In the genomic region with DNA sequence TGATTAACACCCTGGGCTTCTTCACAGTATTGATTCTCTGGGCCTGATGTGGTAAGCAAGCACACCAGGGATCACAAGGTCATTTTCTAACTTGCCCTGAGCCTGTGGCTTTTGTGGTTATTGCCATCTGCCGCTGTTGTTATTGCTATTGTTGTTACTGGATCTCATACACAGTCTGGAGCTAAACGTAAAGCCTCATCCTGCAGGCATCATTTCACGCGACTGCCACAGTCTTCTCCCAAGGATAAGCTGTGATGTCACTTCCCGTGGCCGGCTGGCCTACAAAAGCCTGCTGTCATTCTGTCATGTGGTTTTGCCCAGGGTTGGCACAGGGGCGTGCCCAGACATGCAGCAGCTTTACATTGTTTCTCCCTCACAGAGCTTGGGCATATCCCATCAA, we compare ENCODE assay signal across 8 cellular contexts.
A peak's percentile ranks its signal among the peaks of the same experiment; 100 is the strongest.
DNase-seq lines count a peak whose midpoint lies in the region; ATAC-seq and TF ChIP-seq lines count a peak whose summit lies in the region.

No MANE protein-coding gene starts in this region.

- H3K9me3 Mint-ChIP-seq in naive thymus-derived CD4-positive, alpha-beta T cell: peaks cover 0 to 3% (median 0%) of the 10 kb centered on the region in 11 donors
- H3K9me3 Mint-ChIP-seq in nephron progenitor cell: peaks cover 11% of the 10 kb centered on the region

- peaks cover 0 to 9% (median 6%) of the 10 kb centered on the region in 5 donors for H3K27me3 Mint-ChIP-seq in naive thymus-derived CD4-positive, alpha-beta T cell
- H3K27me3 Mint-ChIP-seq in nephron progenitor cell (ENCODE audit: low read depth, poor library complexity): peaks cover 14% of the 10 kb centered on the region

- no peak overlapping the region for H3K27ac ChIP-seq in naive thymus-derived CD4-positive, alpha-beta T cell (ENCODE audit: low read depth, low read length)
- no peak overlapping the region for H3K27ac ChIP-seq in heart right ventricle

- POLR2A ChIA-PET in naive thymus-derived CD4-positive, alpha-beta T cell (lab: Charles Lee): no interaction called here

- no peak overlapping the region for H3K4me3 ChIP-seq in naive thymus-derived CD4-positive, alpha-beta T cell (ENCODE audit: low read length)
- H3K4me3 ChIP-seq in heart right ventricle: no peak overlapping the region

- peaks cover 0 to 9% (median 6%) of the 10 kb centered on the region in 7 donors for H3K4me1 Mint-ChIP-seq in naive thymus-derived CD4-positive, alpha-beta T cell
- peaks cover 6% of the 10 kb centered on the region for H3K4me1 Mint-ChIP-seq in nephron progenitor cell

- no peak overlapping the region for H3K27ac Mint-ChIP-seq in naive thymus-derived CD4-positive, alpha-beta T cell
- H3K27ac Mint-ChIP-seq in nephron progenitor cell: no peak overlapping the region

- DNase-seq in NCI-H524 (lab: John Stamatoyannopoulos, UW): peak; percentile 44 to 65
- no peak for DNase-seq in NCI-H524 treated with DMSO at 0.1 percent for 48 hours (lab: John Stamatoyannopoulos, UW)
- peak; percentile 65 for DNase-seq in M059J (ENCODE audit: low read depth)
- DNase-seq in SK-MEL-5 (ENCODE audit: low read depth, low spot score): peak; percentile 62
- DNase-seq in naive thymus-derived CD4-positive, alpha-beta T cell: no peak
- DNase-seq in SW 1271 (lab: John Stamatoyannopoulos, UW): no peak
- DNase-seq in heart right ventricle: no peak
- no peak for DNase-seq in nephron progenitor cell

- H3K4me3 Mint-ChIP-seq in naive thymus-derived CD4-positive, alpha-beta T cell: no peak overlapping the region
- H3K4me3 Mint-ChIP-seq in nephron progenitor cell: no peak overlapping the region

- ATAC-seq in naive thymus-derived CD4-positive, alpha-beta T cell: peak; percentile 48
- no peak for ATAC-seq in heart right ventricle

- 65% methylated on average over 7 of the region's 7 CpGs for WGBS in heart right ventricle, 2 donors

- no peaks in the 10 kb centered on the region for H3K4me1 ChIP-seq in naive thymus-derived CD4-positive, alpha-beta T cell (ENCODE audit: control insufficient read depth in 2 of 2, insufficient read depth in 2 of 2, low read length in 2 of 2)
- peaks cover 0 to under 1% (median 0%) of the 10 kb centered on the region in 9 donors for H3K4me1 ChIP-seq in heart right ventricle

- intact Hi-C loops in naive thymus-derived CD4-positive, alpha-beta T cell (cut with micrococcal nuclease): no loop called here
- intact Hi-C loops in heart right ventricle (cut with DNase I): no loop called here

- no peak for TF ChIP-seq CTCF in heart right ventricle (IDR thresholded peaks at IDR 0.05)
- TF ChIP-seq CTCF in nephron progenitor cell (IDR thresholded peaks at IDR 0.05): no peak

- H3K36me3 ChIP-seq in naive thymus-derived CD4-positive, alpha-beta T cell (ENCODE audit: control insufficient read depth in 2 of 3, insufficient read depth in 3 of 3, low read length in 3 of 3): no peaks in the 10 kb centered on the region
- no peaks in the 10 kb centered on the region for H3K36me3 ChIP-seq in heart right ventricle

- CTCF ChIA-PET in naive thymus-derived CD4-positive, alpha-beta T cell (lab: Charles Lee): interaction anchor here (0.6 to 0.8 kb wide), 3 partner anchors 15 to 18 kb away, joined by 3 to 4 read pairs (median 3); no protein-coding TSS in a partner anchor

- H3K27me3 ChIP-seq in naive thymus-derived CD4-positive, alpha-beta T cell (ENCODE audit: control insufficient read depth in 2 of 2, insufficient read depth in 2 of 2, low read length in 2 of 2): no peaks in the 10 kb centered on the region
- H3K27me3 ChIP-seq in heart right ventricle: peaks cover 0 to 12% (median 0%) of the 10 kb centered on the region in 7 donors

- no peaks in the 10 kb centered on the region for H3K9me3 ChIP-seq in naive thymus-derived CD4-positive, alpha-beta T cell (ENCODE audit: control insufficient read depth in 2 of 3, low read length in 3 of 3)
- no peaks in the 10 kb centered on the region for H3K9me3 ChIP-seq in heart right ventricle

- in situ Hi-C loops in SK-MEL-5 (cut with HindIII; ENCODE audit: low pct_unique_long_range_greater_than_20kb, low sequenced_read_pairs): no loop called here

- H3K36me3 Mint-ChIP-seq in naive thymus-derived CD4-positive, alpha-beta T cell: no peaks in the 10 kb centered on the region
- no peaks in the 10 kb centered on the region for H3K36me3 Mint-ChIP-seq in nephron progenitor cell (ENCODE audit: low read depth)

Comparison
In these comparisons a context has a peak if more than half of its experiments do, and no peak if none do; other contexts are left out.
1. DNase-seq: peak in NCI-H524 (2 of 2), M059J (single experiment) and SK-MEL-5 (single experiment); none in NCI-H524 treated with DMSO at 0.1 percent for 48 hours (single experiment), naive thymus-derived CD4-positive, alpha-beta T cell (0 of 9), SW 1271 (0 of 2), heart right ventricle (0 of 2) and nephron progenitor cell (single experiment).